In the genomic region with DNA sequence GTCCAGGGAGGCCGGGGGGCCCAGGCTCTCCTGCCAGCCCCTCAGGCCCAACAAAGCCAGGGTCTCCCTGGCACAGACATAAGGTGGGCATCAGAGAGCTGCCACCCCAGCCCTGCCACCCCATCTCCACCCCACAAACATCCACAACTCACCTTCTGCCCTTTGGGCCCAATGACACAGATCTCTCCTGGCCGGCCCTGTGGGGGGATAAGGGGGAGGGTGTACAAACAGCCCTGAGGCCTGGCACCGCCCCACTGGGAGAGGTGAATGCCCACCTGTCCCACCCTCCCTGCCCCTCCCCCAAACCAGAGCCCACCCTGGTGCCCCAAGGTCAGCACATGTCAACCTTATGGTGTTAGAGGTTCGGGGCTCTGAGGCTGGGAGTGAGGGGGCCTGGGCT, we compare ENCODE assay signal across 16 cellular contexts. TPM values are rescaled to one million over a fixed set of nuclear protein-coding genes. Genes with fewer than 3 reads are reported as not detected.
A peak's percentile ranks its signal among the peaks of the same experiment; 100 is the strongest.
DNase-seq lines count a peak whose midpoint lies in the region; ATAC-seq and TF ChIP-seq lines count a peak whose summit lies in the region.
"Had no signal": no experiment of that assay in that cellular context is flagged by ENCODE, and none has a peak within 500 bp of the region (broad histone marks: within the 10 kb centered on the region; RNA-seq: fewer than 3 reads in every experiment).

No MANE protein-coding gene starts in this region.

- H3K27me3 ChIP-seq in RWPE2 (ENCODE audit: insufficient read depth, poor library complexity, severe bottlenecking), result no peaks in the 10 kb centered on the region
- no peaks in the 10 kb centered on the region for H3K27me3 ChIP-seq in mesenchymal stem cell (ENCODE audit: control insufficient read depth in 1 of 2, insufficient read depth in 1 of 2, low read length in 2 of 2)
- H3K27me3 ChIP-seq: BE2C had no signal

- no peak overlapping the region for H3K14ac ChIP-seq in mesenchymal stem cell (ENCODE audit: low read length in 2 of 2)

- H3K27ac ChIP-seq in RWPE2 (ENCODE audit: poor library complexity, severe bottlenecking) (peak overlapping the region; percentile 84), mesenchymal stem cell (ENCODE audit: low read length, poor library complexity, severe bottlenecking) (no peak overlapping the region)

- DNase-seq in stimulated activated naive CD8-positive, alpha-beta T cell treated with anti-CD3 and anti-CD28 coated beads, Interleukin-15, amount 100 ng/mL, for 72 hours, result no peak
- DNase-seq in stimulated activated naive CD8-positive, alpha-beta T cell treated with anti-CD3 and anti-CD28 coated beads, Interleukin-15, Interleukin-2, amounts not matched to agents 100 U/mL and 50 U/mL, for 24 hours, result no peak
- DNase-seq in RWPE2 (ENCODE audit: low spot score) (no peak), mesenchymal stem cell (no peak), NCI-H2107 (lab: John Stamatoyannopoulos, UW) (no peak), NAMALWA (ENCODE audit: low spot score) (no peak)
- DNase-seq: 8988T; BE2C; C1 segment of cervical spinal cord; CD4-positive, CD25-positive, alpha-beta regulatory T cell; HCEC 1CT; HFFc6 had no signal

- H3K4me1 Mint-ChIP-seq in stimulated activated naive CD8-positive, alpha-beta T cell treated with anti-CD3 and anti-CD28 coated beads, Interleukin-15, amount 100 ng/mL, for 72 hours, result no peaks in the 10 kb centered on the region

- TF ChIP-seq CTCF in RWPE2 (IDR thresholded peaks at IDR 0.05; ENCODE audit: poor library complexity, severe bottlenecking), result no peak

- peak; percentile 26 for ATAC-seq in stimulated activated naive CD8-positive, alpha-beta T cell treated with anti-CD3 and anti-CD28 coated beads, Interleukin-15, amount 100 ng/mL, for 72 hours
- ATAC-seq in stimulated activated naive CD8-positive, alpha-beta T cell treated with anti-CD3 and anti-CD28 coated beads, Interleukin-15, Interleukin-2, amounts not matched to agents 100 U/mL and 50 U/mL, for 24 hours, result no peak
- ATAC-seq in RWPE2 (ENCODE audit: low read depth) (no peak), HG03280 (IDR thresholded peaks at IDR 0.05; ENCODE audit: unreplicated experiment) (no peak), GM18868 (IDR thresholded peaks at IDR 0.05; ENCODE audit: unreplicated experiment) (no peak)
- ATAC-seq: GM23338 had no signal

- H3K9me3 Mint-ChIP-seq in stimulated activated naive CD8-positive, alpha-beta T cell treated with anti-CD3 and anti-CD28 coated beads, Interleukin-15, amount 100 ng/mL, for 72 hours, result no peaks in the 10 kb centered on the region
- H3K9me3 Mint-ChIP-seq: CD4-positive, CD25-positive, alpha-beta regulatory T cell; GM23338; HFFc6 had no signal

- peak overlapping the region; percentile 97 for H2AK5ac ChIP-seq in mesenchymal stem cell (ENCODE audit: low read length, severe bottlenecking)

- H3K36me3 ChIP-seq in RWPE2 (ENCODE audit: low read depth) (peaks cover 82% of the 10 kb centered on the region), mesenchymal stem cell (ENCODE audit: control insufficient read depth in 1 of 2, insufficient read depth in 2 of 2, low read depth in 1 of 2, low read length in 2 of 2) (peaks cover 38 to 89% of the 10 kb centered on the region in 2 experiments)
- H3K36me3 ChIP-seq: BE2C had no signal

- H3K27ac Mint-ChIP-seq in stimulated activated naive CD8-positive, alpha-beta T cell treated with anti-CD3 and anti-CD28 coated beads, Interleukin-15, amount 100 ng/mL, for 72 hours, result no peak overlapping the region
- H3K27ac Mint-ChIP-seq: CD4-positive, CD25-positive, alpha-beta regulatory T cell; GM23338 had no signal

- peak overlapping the region in 1 of 2 experiments; percentile 28 for H3K18ac ChIP-seq in mesenchymal stem cell (ENCODE audit: low read depth in 1 of 2, low read length in 2 of 2)

- H3K4ac ChIP-seq in mesenchymal stem cell (ENCODE audit: low read depth in 1 of 2, low read length in 2 of 2), result no peak overlapping the region

- no peak overlapping the region for H3K9ac ChIP-seq in mesenchymal stem cell (ENCODE audit: low read length)

- H3K4me3 ChIP-seq in RWPE2 (ENCODE audit: severe bottlenecking) (no peak overlapping the region), mesenchymal stem cell (ENCODE audit: insufficient read depth in 1 of 2, low read depth in 1 of 2, low read length in 2 of 2) (no peak overlapping the region)
- H3K4me3 ChIP-seq: GM23338 had no signal

- H4K8ac ChIP-seq in mesenchymal stem cell (ENCODE audit: low read length), result no peak overlapping the region

- H3K23ac ChIP-seq in mesenchymal stem cell (ENCODE audit: low read length in 2 of 2), result no peak overlapping the region

- H3K4me1 ChIP-seq in RWPE2 (ENCODE audit: insufficient read depth, poor library complexity, severe bottlenecking) (peaks cover 19% of the 10 kb centered on the region), mesenchymal stem cell (ENCODE audit: control insufficient read depth, insufficient read depth, low read depth, low read length) (peaks cover 49% of the 10 kb centered on the region)
- H3K4me1 ChIP-seq: BE2C, Caco-2 had no signal

- WGBS in mesenchymal stem cell, result no CpG with 5 or more reads among the region's 4 CpGs

- H2BK5ac ChIP-seq in mesenchymal stem cell (ENCODE audit: low read depth, low read length, poor library complexity, severe bottlenecking), result no peak overlapping the region

- H2BK12ac ChIP-seq in mesenchymal stem cell (ENCODE audit: low read length in 2 of 2), result peak overlapping the region; percentile 67 to 82

- H3K4me2 ChIP-seq in mesenchymal stem cell (ENCODE audit: low read length, poor library complexity, severe bottlenecking), result no peak overlapping the region
- H3K4me2 ChIP-seq: GM23338 had no signal

- H3K27me3 Mint-ChIP-seq in stimulated activated naive CD8-positive, alpha-beta T cell treated with anti-CD3 and anti-CD28 coated beads, Interleukin-15, amount 100 ng/mL, for 72 hours, result peaks cover under 1% of the 10 kb centered on the region

- peaks cover 1% of the 10 kb centered on the region for H3K79me1 ChIP-seq in mesenchymal stem cell (replicated peaks; ENCODE audit: low read length, poor library complexity, severe bottlenecking)

- no peak overlapping the region for H3K4me3 Mint-ChIP-seq in stimulated activated naive CD8-positive, alpha-beta T cell treated with anti-CD3 and anti-CD28 coated beads, Interleukin-15, amount 100 ng/mL, for 72 hours
- H3K4me3 Mint-ChIP-seq: CD4-positive, CD25-positive, alpha-beta regulatory T cell; GM23338; HFFc6 had no signal

- peak overlapping the region; percentile 42 for H2BK120ac ChIP-seq in mesenchymal stem cell (ENCODE audit: low read depth, low read length)

- no peak overlapping the region for H2AFZ ChIP-seq in mesenchymal stem cell (ENCODE audit: low read depth, low read length)
- H2AFZ ChIP-seq: GM23338 had no signal

- H4K91ac ChIP-seq in mesenchymal stem cell (ENCODE audit: low read length), result peak overlapping the region; percentile 72

- H3K9me3 ChIP-seq in RWPE2 (ENCODE audit: severe bottlenecking) (no peaks in the 10 kb centered on the region), mesenchymal stem cell (ENCODE audit: control insufficient read depth, low read length) (no peaks in the 10 kb centered on the region)
- H3K9me3 ChIP-seq: BE2C, Caco-2 had no signal

- H2BK15ac ChIP-seq in mesenchymal stem cell (ENCODE audit: low read depth, poor library complexity, severe bottlenecking), result no peak overlapping the region

RNA-seq across cellular contexts. Expression of a gene that starts 12.4 kb away (rescaled TPM):
- 20.9 TPM for polyA plus RNA-seq in mesenchymal stem cell (2013, experiment 1 of 2)
- 18.3 TPM for polyA plus RNA-seq in mesenchymal stem cell (2013, experiment 2 of 2)
- polyA plus RNA-seq: CD4-positive, CD25-positive, alpha-beta regulatory T cell had no signal

RNA-seq across cellular contexts. Expression of a gene that starts 46.8 kb away (rescaled TPM):
- 56.0 TPM for polyA plus RNA-seq in mesenchymal stem cell (2013, experiment 1 of 2)
- 55.6 TPM for polyA plus RNA-seq in mesenchymal stem cell (2013, experiment 2 of 2)
